17 cellular contexts compared by ENCODE assay signal in the genomic region with DNA sequence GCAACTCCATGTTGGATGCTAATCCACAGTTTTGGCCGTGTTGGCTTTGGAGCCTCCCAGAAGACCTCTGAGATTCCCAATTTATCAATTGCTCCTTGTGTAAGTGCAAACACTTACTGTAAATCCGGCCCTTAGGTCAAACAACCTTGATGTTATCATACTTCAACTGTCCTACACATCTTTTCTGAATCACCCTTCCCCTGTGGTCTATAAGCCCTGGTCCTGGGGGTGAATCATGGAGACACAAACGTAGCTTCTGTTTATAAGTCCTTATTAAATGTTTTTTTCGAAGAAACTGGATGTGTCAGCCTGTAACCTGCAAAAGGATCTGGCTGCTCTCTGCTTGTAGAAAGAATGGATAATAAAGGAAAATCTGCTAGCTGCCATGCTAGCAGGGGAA. TPM values are rescaled to one million over a fixed set of nuclear protein-coding genes. Genes with fewer than 3 reads are reported as not detected.
DNase-seq lines count a peak whose midpoint lies in the region; ATAC-seq lines count a peak whose summit lies in the region.
"Had no signal": no experiment of that assay in that cellular context is flagged by ENCODE, and none has a peak within 500 bp of the region (broad histone marks: within the 10 kb centered on the region; RNA-seq: fewer than 3 reads in every experiment).

No MANE protein-coding gene starts in this region.

- H3K27ac Mint-ChIP-seq in activated naive CD4-positive, alpha-beta T cell treated with anti-CD3 and anti-CD28 coated beads, Interleukin-2, amount 50 U/mL, for 24 hours = peak overlapping the region; percentile 60
- H3K27ac Mint-ChIP-seq in activated T-cell treated with anti-CD3 and anti-CD28 coated beads, Interleukin-2, amount 50 U/mL, for 72 hours = peak overlapping the region; percentile 98
- peak overlapping the region; percentile 94 for H3K27ac Mint-ChIP-seq in memory B cell

- no peak for DNase-seq in activated naive CD4-positive, alpha-beta T cell treated with Interleukin-2 at 50 U/mL for 16 hours
- peak in 1 of 2 donors; percentile 37 for DNase-seq in activated T-cell treated with anti-CD3 and anti-CD28 coated beads, Interleukin-2, amount 50 U/mL, for 72 hours
- DNase-seq in memory B cell (ENCODE audit: low spot score in 2 of 2) = no peak
- peak; percentile 12 for DNase-seq in ureter (ENCODE audit: low spot score)
- no peak for DNase-seq in Karpas-422
- DNase-seq in left lobe of liver (ENCODE audit: low spot score) = no peak
- DNase-seq in NCI-H2227 (lab: John Stamatoyannopoulos, UW; ENCODE audit: unreplicated experiment) = no peak
- DNase-seq: activated CD4-positive, CD25-positive, alpha-beta regulatory T cell treated with anti-CD3 and anti-CD28 coated beads, Interleukin-2, amount 50 U/mL, for 72 hours; activated effector memory CD4-positive, alpha-beta T cell treated with Interleukin-2 at 50 U/mL for 16 hours; effector CD4-positive, alpha-beta T cell; left ventricle myocardium superior; NCI-H187; NCI-H524 had no signal

- peak in 1 of 2 donors; percentile 19 for ATAC-seq in activated T-cell treated with anti-CD3 and anti-CD28 coated beads, Interleukin-2, amount 50 U/mL, for 72 hours (replicated peaks in 1 of 2)
- no peak for ATAC-seq in memory B cell (ENCODE audit: low read depth)
- no peak for ATAC-seq in left lobe of liver
- ATAC-seq: left ventricle myocardium superior, right lobe of liver had no signal

- H3K4me3 Mint-ChIP-seq in activated naive CD4-positive, alpha-beta T cell treated with anti-CD3 and anti-CD28 coated beads, Interleukin-2, amount 50 U/mL, for 24 hours = peak overlapping the region; percentile 88
- H3K4me3 Mint-ChIP-seq in activated T-cell treated with anti-CD3 and anti-CD28 coated beads, Interleukin-2, amount 50 U/mL, for 72 hours = peak overlapping the region; percentile 82 to 98
- peak overlapping the region; percentile 87 for H3K4me3 Mint-ChIP-seq in memory B cell

- no peaks in the 10 kb centered on the region for H4K20me1 ChIP-seq in Karpas-422 (ENCODE audit: insufficient read depth, low read depth, low read length)

- no peaks in the 10 kb centered on the region for H3K27me3 ChIP-seq in Karpas-422 (ENCODE audit: low read length)
- H3K27me3 ChIP-seq: right lobe of liver had no signal

- H3K27ac ChIP-seq in Karpas-422 (ENCODE audit: low read length) = no peak overlapping the region
- H3K27ac ChIP-seq: breast epithelium, HL-60, right lobe of liver had no signal

- peaks cover 11% of the 10 kb centered on the region for H3K36me3 Mint-ChIP-seq in activated naive CD4-positive, alpha-beta T cell treated with anti-CD3 and anti-CD28 coated beads, Interleukin-2, amount 50 U/mL, for 24 hours
- peaks cover 31 to 35% of the 10 kb centered on the region in 2 donors for H3K36me3 Mint-ChIP-seq in activated T-cell treated with anti-CD3 and anti-CD28 coated beads, Interleukin-2, amount 50 U/mL, for 72 hours (ENCODE audit: insufficient read depth in 2 of 2)
- H3K36me3 Mint-ChIP-seq in memory B cell = peaks cover 15% of the 10 kb centered on the region

- peaks cover 78% of the 10 kb centered on the region for H3K4me1 Mint-ChIP-seq in activated naive CD4-positive, alpha-beta T cell treated with anti-CD3 and anti-CD28 coated beads, Interleukin-2, amount 50 U/mL, for 24 hours
- peaks cover 78% of the 10 kb centered on the region for H3K4me1 Mint-ChIP-seq in activated T-cell treated with anti-CD3 and anti-CD28 coated beads, Interleukin-2, amount 50 U/mL, for 72 hours (ENCODE audit: low read depth)
- H3K4me1 Mint-ChIP-seq in memory B cell = peaks cover 45% of the 10 kb centered on the region

- no peaks in the 10 kb centered on the region for H3K27me3 Mint-ChIP-seq in activated naive CD4-positive, alpha-beta T cell treated with anti-CD3 and anti-CD28 coated beads, Interleukin-2, amount 50 U/mL, for 24 hours
- no peaks in the 10 kb centered on the region for H3K27me3 Mint-ChIP-seq in activated T-cell treated with anti-CD3 and anti-CD28 coated beads, Interleukin-2, amount 50 U/mL, for 72 hours (ENCODE audit: low read depth)
- no peaks in the 10 kb centered on the region for H3K27me3 Mint-ChIP-seq in memory B cell

- H2AFZ ChIP-seq in Karpas-422 (ENCODE audit: low read length) = no peak overlapping the region

- no peaks in the 10 kb centered on the region for H3K9me3 ChIP-seq in Karpas-422 (ENCODE audit: low read length)
- H3K9me3 ChIP-seq: breast epithelium, right lobe of liver had no signal

- H3K9me3 Mint-ChIP-seq in activated naive CD4-positive, alpha-beta T cell treated with anti-CD3 and anti-CD28 coated beads, Interleukin-2, amount 50 U/mL, for 24 hours = no peaks in the 10 kb centered on the region
- no peaks in the 10 kb centered on the region for H3K9me3 Mint-ChIP-seq in activated T-cell treated with anti-CD3 and anti-CD28 coated beads, Interleukin-2, amount 50 U/mL, for 72 hours
- peaks cover 1% of the 10 kb centered on the region for H3K9me3 Mint-ChIP-seq in memory B cell

- H3K9me2 ChIP-seq in Karpas-422 (replicated peaks; ENCODE audit: insufficient read depth, low read length) = no peaks in the 10 kb centered on the region

- H3K4me2 ChIP-seq in Karpas-422 (ENCODE audit: low read depth, low read length, poor library complexity, severe bottlenecking) = no peak overlapping the region

- no peak overlapping the region for H3K4me3 ChIP-seq in Karpas-422 (ENCODE audit: low read length)
- H3K4me3 ChIP-seq: breast epithelium, right lobe of liver had no signal

- peaks cover 40% of the 10 kb centered on the region for H3K4me1 ChIP-seq in Karpas-422 (ENCODE audit: low read length)
- H3K4me1 ChIP-seq: breast epithelium had no signal

- H3K9ac ChIP-seq in Karpas-422 (ENCODE audit: low read length) = no peak overlapping the region

- H3K36me3 ChIP-seq in Karpas-422 (ENCODE audit: insufficient read depth, low read length) = no peaks in the 10 kb centered on the region
- H3K36me3 ChIP-seq: breast epithelium, right lobe of liver had no signal

- peaks cover 15% of the 10 kb centered on the region; the same call in 1 of the 2 replicates for H3K79me2 ChIP-seq in Karpas-422 (ENCODE audit: low read length)

RNA-seq across cellular contexts. Expression of a gene that starts 1.7 kb away (rescaled TPM):
- 100 to 1,000 TPM in 1 of 2 donors, 10 to 100 TPM in 1; 79.6 to 123 TPM for total RNA-seq in activated T-cell treated with anti-CD3 and anti-CD28 coated beads, Interleukin-2, amount 50 U/mL, for 72 hours
- total RNA-seq in ureter (22.4 TPM), left lobe of liver (7.8 TPM)
- 25.5 and 49.8 TPM in 2 replicates for total RNA-seq in Karpas-422 (2014; rRNA removed; shearing (Covaris generic); ENCODE audit: low replicate concordance)

RNA-seq across cellular contexts. Expression of a gene that starts 55.3 kb away (rescaled TPM):
- 1 to 10 TPM; 3.0 to 3.2 TPM for total RNA-seq in activated T-cell treated with anti-CD3 and anti-CD28 coated beads, Interleukin-2, amount 50 U/mL, for 72 hours
- 1.9 TPM for total RNA-seq in ureter
- total RNA-seq in Karpas-422 (2014; rRNA removed; shearing (Covaris generic); ENCODE audit: low replicate concordance) = 0.69 and 1.1 TPM in 2 replicates
- 0.15 TPM for total RNA-seq in left lobe of liver
